1 cellular context compared by ENCODE assay signal in genomic region chr11:66510990-66511339, GRCh38.
TF ChIP-seq lines count a peak whose summit lies in the region.

No MANE protein-coding gene starts in this region.

TF ChIP-seq in IMR-90, 13 proteins besides CTCF, POLR2A, EP300 and RAD21:
- TF ChIP-seq ELK1 (IDR thresholded peaks at IDR 0.05; ENCODE audit: borderline replicate concordance, low read depth, low read length) (no peak), RFX5 (IDR thresholded peaks at IDR 0.05; ENCODE audit: low read depth, low read length) (no peak), MAZ (IDR thresholded peaks at IDR 0.05; ENCODE audit: borderline replicate concordance, low read depth, low read length) (no peak), RCOR1 (IDR thresholded peaks at IDR 0.05; ENCODE audit: insufficient replicate concordance, low read length) (no peak), USF2 (IDR thresholded peaks at IDR 0.05; ENCODE audit: low read depth, low read length) (no peak), CEBPB (IDR thresholded peaks at IDR 0.05; ENCODE audit: low read depth, low read length) (no peak), BHLHE40 (IDR thresholded peaks at IDR 0.05; ENCODE audit: low read depth, low read length) (no peak), FOS (IDR thresholded peaks at IDR 0.05; ENCODE audit: low read depth, low read length) (no peak), MAFK (IDR thresholded peaks at IDR 0.05; ENCODE audit: low read depth, low read length) (no peak), MXI1 (IDR thresholded peaks at IDR 0.05; ENCODE audit: borderline replicate concordance, low read depth, low read length) (no peak), NFE2L2 (IDR thresholded peaks at IDR 0.05; ENCODE audit: low read depth, low read length) (no peak), SMC3 (IDR thresholded peaks at IDR 0.05; ENCODE audit: low read depth, low read length) (no peak), CHD1 (IDR thresholded peaks at IDR 0.05; ENCODE audit: low read depth, low read length) (no peak)
